7 cellular contexts compared by ENCODE assay signal in the genomic region with DNA sequence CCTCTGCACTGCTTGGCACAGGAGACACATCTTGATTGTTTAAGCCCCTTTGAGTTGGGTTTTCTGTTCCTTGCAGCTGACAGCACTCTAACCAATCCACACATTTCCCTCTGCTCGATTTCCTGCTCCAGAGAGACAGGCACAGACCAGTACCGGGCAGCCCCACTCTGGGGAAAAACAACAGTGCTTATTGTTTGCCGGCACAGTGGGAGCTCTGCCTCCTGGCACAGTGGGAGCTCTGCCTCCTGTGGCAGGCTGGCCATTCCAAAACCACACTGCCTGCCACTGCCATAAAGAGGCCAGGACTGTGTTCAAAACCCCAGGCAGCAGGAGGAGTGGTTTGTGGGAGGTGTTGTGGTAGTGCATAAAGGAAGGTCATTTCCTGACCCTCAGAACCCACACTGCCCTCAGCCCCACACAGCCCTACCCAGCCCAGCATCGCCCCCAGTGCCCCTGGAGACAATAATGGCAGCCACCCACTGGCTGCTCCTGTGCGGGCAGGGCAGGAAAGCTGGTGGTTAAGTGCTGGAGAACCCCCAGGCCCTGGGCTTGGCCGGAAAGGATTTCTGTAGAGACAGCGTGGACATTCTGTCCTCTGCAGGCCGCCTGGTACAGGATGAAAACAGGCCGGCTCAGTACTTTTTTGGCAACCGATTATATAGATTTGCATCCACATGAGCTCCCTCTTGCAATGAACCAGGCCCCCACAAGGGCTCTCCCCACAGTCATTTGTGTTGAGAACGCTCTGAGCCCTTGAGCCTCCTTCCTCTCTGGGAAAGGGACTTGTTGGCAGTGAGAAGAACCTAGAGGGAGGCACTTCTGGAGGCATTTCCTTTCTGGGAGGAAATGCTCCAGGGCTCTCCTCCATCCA.
DNase-seq lines count a peak whose midpoint lies in the region; ATAC-seq and TF ChIP-seq lines count a peak whose summit lies in the region.
"Not testable (repeated sequence)": the region's sequence is repeated elsewhere in the genome, so short reads cannot be mapped to it uniquely, and the experiment has no call there.

No MANE protein-coding gene starts in this region.

- DNase-seq in RWPE2 (ENCODE audit: low spot score): peak; percentile 4
- peak; percentile 5 for DNase-seq in brain pericyte (ENCODE audit: low read depth, low spot score)
- peak; percentile 7 for DNase-seq in foreskin melanocyte
- DNase-seq in iPS-NIHi11 (ENCODE audit: low spot score): peak; percentile 5
- not testable (repeated sequence) for DNase-seq in sciatic nerve (ENCODE audit: low spot score)

- TF ChIP-seq CTCF in RWPE2 (IDR thresholded peaks at IDR 0.05; ENCODE audit: poor library complexity, severe bottlenecking): not testable (repeated sequence)

- ATAC-seq in HG02870 (IDR thresholded peaks at IDR 0.05; ENCODE audit: unreplicated experiment) (peak; percentile 16), sciatic nerve (peak; percentile 66)
- ATAC-seq in RWPE2 (ENCODE audit: low read depth): not testable (repeated sequence)

- H3K4me1 ChIP-seq in RWPE2 (ENCODE audit: insufficient read depth, poor library complexity, severe bottlenecking): not testable (repeated sequence)

- H3K36me3 ChIP-seq in RWPE2 (ENCODE audit: low read depth): not testable (repeated sequence)

- not testable (repeated sequence) for H3K9me3 ChIP-seq in RWPE2 (ENCODE audit: severe bottlenecking)

- not testable (repeated sequence) for H3K27ac ChIP-seq in RWPE2 (ENCODE audit: poor library complexity, severe bottlenecking)
- peak overlapping the region; percentile 94 for H3K27ac ChIP-seq in angular gyrus (ENCODE audit: low read depth, low read length)

- H3K27me3 ChIP-seq in RWPE2 (ENCODE audit: insufficient read depth, poor library complexity, severe bottlenecking): not testable (repeated sequence)

- not testable (repeated sequence) for H3K4me3 ChIP-seq in RWPE2 (ENCODE audit: severe bottlenecking)

- intact Hi-C loops in sciatic nerve (cut with DNase I): not testable (repeated sequence)
